Comparison of ENCODE assay signal across 34 cellular contexts in genomic region chr6:126376682-126377081, GRCh38. TPM values are rescaled to one million over a fixed set of nuclear protein-coding genes. Genes with fewer than 3 reads are reported as not detected.
"Had no signal": no experiment of that assay in that cellular context is flagged by ENCODE, and none has a peak within 500 bp of the region (broad histone marks: within the 10 kb centered on the region; RNA-seq: fewer than 3 reads in every experiment).

No MANE protein-coding gene starts in this region.

- DNase-seq: activated CD4-positive, alpha-beta memory T cell treated with anti-CD3 and anti-CD28 coated beads for 36 hours; activated CD4-positive, alpha-beta T cell treated with anti-CD3 and anti-CD28 coated beads for 1 hour; activated CD4-positive, alpha-beta T cell treated with anti-CD3 and anti-CD28 coated beads for 4 hours; activated CD4-positive, alpha-beta T cell treated with anti-CD3 and anti-CD28 coated beads, Interleukin-2, amount 50 U/mL, for 1 hour; activated CD8-positive, alpha-beta memory T cell treated with anti-CD3 and anti-CD28 coated beads, Interleukin-2, amount 10 ng/mL, durations not matched to agents 7 days and 5 days; activated CD8-positive, alpha-beta memory T cell treated with anti-CD3 and anti-CD28 coated beads, Interleukin-2, amount 50 U/mL, for 4 hours; activated CD8-positive, alpha-beta T cell treated with anti-CD3 and anti-CD28 coated beads, Interleukin-2, amount 10 ng/mL, durations not matched to agents 7 days and 5 days; activated effector memory CD4-positive, alpha-beta T cell treated with anti-CD3 and anti-CD28 coated beads, Interleukin-2, amount 50 U/mL, for 16 hours; activated naive CD4-positive, alpha-beta T cell treated with anti-CD3 and anti-CD28 coated beads for 36 hours; activated naive CD8-positive, alpha-beta T cell treated with anti-CD3 and anti-CD28 coated beads for 36 hours; activated naive CD8-positive, alpha-beta T cell treated with anti-CD3 and anti-CD28 coated beads, Interleukin-2, amount 50 U/mL, for 24 hours; activated T-cell treated with anti-CD3 and anti-CD28 coated beads, Interleukin-2, amount 50 U/mL, for 1 hour; activated T-cell treated with anti-CD3 and anti-CD28 coated beads, Interleukin-2, amount 50 U/mL, for 48 hours; adrenal gland; amygdala; aorta; body of pancreas; caudate nucleus; cortex of kidney; dermis blood vessel endothelial cell; effector CD4-positive, alpha-beta T cell; effector memory CD8-positive, alpha-beta T cell; erythroblast; foreskin keratinocyte; gastrocnemius medialis; glutamatergic neuron; T-helper 1 cell; T-helper 17 cell; T1000 had no signal

- H3K4me3 Mint-ChIP-seq: activated CD4-positive, alpha-beta memory T cell treated with anti-CD3 and anti-CD28 coated beads for 36 hours; activated CD8-positive, alpha-beta memory T cell treated with anti-CD3 and anti-CD28 coated beads, Interleukin-2, amount 10 ng/mL, durations not matched to agents 7 days and 5 days; activated CD8-positive, alpha-beta T cell treated with anti-CD3 and anti-CD28 coated beads, Interleukin-2, amount 10 ng/mL, durations not matched to agents 7 days and 5 days; activated naive CD4-positive, alpha-beta T cell treated with anti-CD3 and anti-CD28 coated beads for 36 hours; activated naive CD4-positive, alpha-beta T cell treated with anti-CD3 and anti-CD28 coated beads, Interleukin-2, amount 50 U/mL, for 24 hours; activated naive CD8-positive, alpha-beta T cell treated with anti-CD3 and anti-CD28 coated beads for 36 hours; activated naive CD8-positive, alpha-beta T cell treated with anti-CD3 and anti-CD28 coated beads, Interleukin-2, amount 50 U/mL, for 24 hours; activated T-helper 1 cell treated with anti-CD3 and anti-CD28 coated beads, Interleukin-12 subunit alpha, Interleukin-12 subunit beta, Interleukin-2, Interleukin-4 antibody, amounts not matched to agents 30 ng/mL and 10 ng/mL and 1 ng/mL, durations not matched to agents 14 hours and 24 hours and 36 hours; effector memory CD8-positive, alpha-beta T cell; T-helper 17 cell; T-helper 2 cell treated with Interferon-gamma antibody and Interleukin-4, amounts not matched to agents 5 μg/mL and 100 μg/mL, for 36 hours had no signal

- H3K27ac Mint-ChIP-seq: activated CD4-positive, alpha-beta memory T cell treated with anti-CD3 and anti-CD28 coated beads for 36 hours; activated CD8-positive, alpha-beta memory T cell treated with anti-CD3 and anti-CD28 coated beads, Interleukin-2, amount 10 ng/mL, durations not matched to agents 7 days and 5 days; activated CD8-positive, alpha-beta T cell treated with anti-CD3 and anti-CD28 coated beads, Interleukin-2, amount 10 ng/mL, durations not matched to agents 7 days and 5 days; activated naive CD4-positive, alpha-beta T cell treated with anti-CD3 and anti-CD28 coated beads for 36 hours; activated naive CD4-positive, alpha-beta T cell treated with anti-CD3 and anti-CD28 coated beads, Interleukin-2, amount 50 U/mL, for 24 hours; activated naive CD8-positive, alpha-beta T cell treated with anti-CD3 and anti-CD28 coated beads for 36 hours; activated naive CD8-positive, alpha-beta T cell treated with anti-CD3 and anti-CD28 coated beads, Interleukin-2, amount 50 U/mL, for 24 hours; activated T-helper 1 cell treated with anti-CD3 and anti-CD28 coated beads, Interleukin-12 subunit alpha, Interleukin-12 subunit beta, Interleukin-2, Interleukin-4 antibody, amounts not matched to agents 30 ng/mL and 10 ng/mL and 1 ng/mL, durations not matched to agents 14 hours and 24 hours and 36 hours; activated T-helper 2 cell treated with anti-CD3 and anti-CD28 coated beads, Interferon-gamma antibody, Interleukin-2, Interleukin-4, amounts not matched to agents 10 μg/mL and 5 μg/mL and 100 μg/mL, durations not matched to agents 14 hours and 24 hours and 36 hours; effector memory CD8-positive, alpha-beta T cell; T-helper 17 cell; T-helper 2 cell treated with Interferon-gamma antibody and Interleukin-4, amounts not matched to agents 5 μg/mL and 100 μg/mL, for 36 hours had no signal

- H3K27me3 ChIP-seq: adrenal gland, body of pancreas, esophagus muscularis mucosa, foreskin keratinocyte, gastrocnemius medialis had no signal

- H3K27me3 Mint-ChIP-seq: activated CD4-positive, alpha-beta memory T cell treated with anti-CD3 and anti-CD28 coated beads for 36 hours; activated CD8-positive, alpha-beta memory T cell treated with anti-CD3 and anti-CD28 coated beads, Interleukin-2, amount 10 ng/mL, durations not matched to agents 7 days and 5 days; activated naive CD8-positive, alpha-beta T cell treated with anti-CD3 and anti-CD28 coated beads for 36 hours; activated naive CD8-positive, alpha-beta T cell treated with anti-CD3 and anti-CD28 coated beads, Interleukin-2, amount 50 U/mL, for 24 hours; effector memory CD8-positive, alpha-beta T cell; T-helper 17 cell had no signal

- H3K9me3 Mint-ChIP-seq: activated naive CD4-positive, alpha-beta T cell treated with anti-CD3 and anti-CD28 coated beads, Interleukin-2, amount 50 U/mL, for 24 hours; activated T-helper 2 cell treated with anti-CD3 and anti-CD28 coated beads, Interferon-gamma antibody, Interleukin-2, Interleukin-4, amounts not matched to agents 10 μg/mL and 5 μg/mL and 100 μg/mL, durations not matched to agents 14 hours and 24 hours and 36 hours; T-helper 2 cell treated with Interferon-gamma antibody and Interleukin-4, amounts not matched to agents 5 μg/mL and 100 μg/mL, for 36 hours had no signal

- ATAC-seq: activated CD8-positive, alpha-beta memory T cell treated with anti-CD3 and anti-CD28 coated beads, Interleukin-2, amount 10 ng/mL, durations not matched to agents 7 days and 5 days; activated CD8-positive, alpha-beta T cell treated with anti-CD3 and anti-CD28 coated beads, Interleukin-2, amount 10 ng/mL, durations not matched to agents 7 days and 5 days; activated naive CD8-positive, alpha-beta T cell treated with anti-CD3 and anti-CD28 coated beads, Interleukin-2, amount 50 U/mL, for 24 hours; body of pancreas; effector memory CD8-positive, alpha-beta T cell; foreskin keratinocyte; gastrocnemius medialis; T-helper 17 cell had no signal

- H3K36me3 Mint-ChIP-seq: activated CD4-positive, alpha-beta memory T cell treated with anti-CD3 and anti-CD28 coated beads for 36 hours; activated CD8-positive, alpha-beta memory T cell treated with anti-CD3 and anti-CD28 coated beads, Interleukin-2, amount 10 ng/mL, durations not matched to agents 7 days and 5 days; activated naive CD4-positive, alpha-beta T cell treated with anti-CD3 and anti-CD28 coated beads, Interleukin-2, amount 50 U/mL, for 24 hours had no signal

- H3K36me3 ChIP-seq: adrenal gland, esophagus muscularis mucosa, gastrocnemius medialis had no signal

- H3K4me1 Mint-ChIP-seq: activated CD8-positive, alpha-beta memory T cell treated with anti-CD3 and anti-CD28 coated beads, Interleukin-2, amount 10 ng/mL, durations not matched to agents 7 days and 5 days; activated naive CD4-positive, alpha-beta T cell treated with anti-CD3 and anti-CD28 coated beads, Interleukin-2, amount 50 U/mL, for 24 hours; activated naive CD8-positive, alpha-beta T cell treated with anti-CD3 and anti-CD28 coated beads for 36 hours; activated naive CD8-positive, alpha-beta T cell treated with anti-CD3 and anti-CD28 coated beads, Interleukin-2, amount 50 U/mL, for 24 hours; T-helper 17 cell had no signal

- H3K27ac ChIP-seq: adrenal gland, body of pancreas, esophagus muscularis mucosa, foreskin keratinocyte, gastrocnemius medialis had no signal

- H3K4me3 ChIP-seq: adrenal gland, body of pancreas, esophagus muscularis mucosa, gastrocnemius medialis had no signal

- H3K4me1 ChIP-seq: adrenal gland, body of pancreas, esophagus muscularis mucosa, gastrocnemius medialis had no signal

- H3K9me3 ChIP-seq: adrenal gland, body of pancreas, gastrocnemius medialis had no signal

RNA-seq across cellular contexts. Expression of gene CENPW, which starts 36.8 kb away (rescaled TPM):
- total RNA-seq: body of pancreas had no signal
